In the genomic region with DNA sequence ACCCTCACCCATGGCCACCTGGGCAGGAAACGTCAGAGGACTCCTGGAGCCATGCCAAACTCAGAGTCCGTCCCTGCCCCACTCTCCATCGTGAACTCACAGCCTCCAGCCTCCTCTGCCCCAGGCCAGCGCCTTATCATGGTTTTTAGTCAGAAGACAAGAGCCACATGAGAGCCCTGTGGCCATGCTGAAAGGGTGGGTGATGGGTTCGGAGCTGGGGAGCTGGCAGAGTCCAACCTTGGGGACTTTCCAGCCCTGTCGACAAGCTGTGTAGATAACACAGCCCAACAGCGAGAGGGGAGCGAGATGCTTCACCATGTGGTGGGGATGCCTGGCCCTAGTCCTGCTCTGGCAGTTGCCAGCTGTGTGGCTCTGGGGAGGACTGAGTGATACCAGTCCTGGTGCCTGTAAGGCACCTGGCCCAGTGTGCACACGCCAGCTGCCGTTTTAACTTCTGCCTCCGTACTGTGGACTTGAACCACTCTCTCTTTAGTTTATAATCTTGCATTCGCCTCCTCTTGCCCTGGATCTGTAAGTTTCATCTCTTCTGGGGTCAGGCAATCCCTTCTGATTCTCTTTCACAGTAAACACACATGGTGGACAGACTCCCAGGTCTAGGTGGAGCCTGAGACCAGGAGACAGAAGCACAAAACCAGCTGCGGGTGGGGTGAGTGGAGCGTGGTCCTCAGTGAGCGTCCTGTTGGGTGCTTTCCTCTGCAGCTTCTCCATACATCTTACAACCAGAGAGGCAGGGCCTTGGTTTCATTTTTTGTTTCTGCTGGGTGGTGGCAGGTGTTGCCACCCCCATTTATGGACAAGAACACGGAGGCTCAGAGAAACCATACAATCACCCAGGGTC, we compare ENCODE assay signal across 9 cellular contexts. TPM values are rescaled to one million over a fixed set of nuclear protein-coding genes. Genes with fewer than 3 reads are reported as not detected.
A peak's percentile ranks its signal among the peaks of the same experiment; 100 is the strongest.
DNase-seq lines count a peak whose midpoint lies in the region; ATAC-seq and TF ChIP-seq lines count a peak whose summit lies in the region.
"Had no signal": no experiment of that assay in that cellular context is flagged by ENCODE, and none has a peak within 500 bp of the region (broad histone marks: within the 10 kb centered on the region; RNA-seq: fewer than 3 reads in every experiment).

No MANE protein-coding gene starts in this region.

- no peak for TF ChIP-seq EP300 in esophagus muscularis mucosa (IDR thresholded peaks at IDR 0.05)

- peaks cover 17% of the 10 kb centered on the region for H3K4me1 ChIP-seq in stomach smooth muscle (ENCODE audit: control insufficient read depth, insufficient read depth, low read length)
- peaks cover 0 to 10% (median 6%) of the 10 kb centered on the region in 4 donors for H3K4me1 ChIP-seq in esophagus muscularis mucosa

- no peak overlapping the region for H3K9ac ChIP-seq in stomach smooth muscle (ENCODE audit: low read length in 2 of 2)

- peak; percentile 78 for ATAC-seq in HG02938 (IDR thresholded peaks at IDR 0.05; ENCODE audit: unreplicated experiment)
- ATAC-seq in activated T-cell treated with anti-CD3 and anti-CD28 coated beads, Interleukin-2, amount 50 U/mL, for 72 hours (replicated peaks in 1 of 2): peak; percentile 87 to 91

- peaks cover 48% of the 10 kb centered on the region for H3K4me1 Mint-ChIP-seq in activated T-cell treated with anti-CD3 and anti-CD28 coated beads, Interleukin-2, amount 50 U/mL, for 72 hours (ENCODE audit: low read depth)

- H3K27me3 Mint-ChIP-seq in activated T-cell treated with anti-CD3 and anti-CD28 coated beads, Interleukin-2, amount 50 U/mL, for 72 hours (ENCODE audit: low read depth): peaks cover 8% of the 10 kb centered on the region

- H3K9me3 ChIP-seq in stomach smooth muscle (ENCODE audit: control insufficient read depth in 2 of 2, low read length in 2 of 2) (peaks cover 8 to 10% of the 10 kb centered on the region in 2 donors), esophagus muscularis mucosa (peaks cover 0 to 9% (median 2%) of the 10 kb centered on the region in 4 donors)

- H3K9me3 Mint-ChIP-seq in activated T-cell treated with anti-CD3 and anti-CD28 coated beads, Interleukin-2, amount 50 U/mL, for 72 hours: peaks cover 2 to 8% of the 10 kb centered on the region in 2 donors

- intact Hi-C loops in esophagus muscularis mucosa (cut with DNase I): no loop called here

- peaks cover 12 to 18% of the 10 kb centered on the region in 2 donors for H3K36me3 ChIP-seq in stomach smooth muscle (ENCODE audit: control insufficient read depth in 2 of 2, insufficient read depth in 2 of 2, low read length in 2 of 2)
- H3K36me3 ChIP-seq in esophagus muscularis mucosa: peaks cover 6 to 28% (median 15%) of the 10 kb centered on the region in 4 donors

- TF ChIP-seq CTCF in esophagus muscularis mucosa (IDR thresholded peaks at IDR 0.05): no peak

- H3K4me3 ChIP-seq in stomach smooth muscle (ENCODE audit: low read length in 2 of 2) (no peak overlapping the region), esophagus muscularis mucosa (no peak overlapping the region)

- peak overlapping the region; percentile 71 to 83 for H3K4me3 Mint-ChIP-seq in activated T-cell treated with anti-CD3 and anti-CD28 coated beads, Interleukin-2, amount 50 U/mL, for 72 hours
- H3K4me3 Mint-ChIP-seq: CD14-positive monocyte had no signal

- H3K27me3 ChIP-seq in stomach smooth muscle (ENCODE audit: control insufficient read depth in 1 of 2, insufficient read depth in 2 of 2, low read length in 2 of 2) (no peaks in the 10 kb centered on the region), esophagus muscularis mucosa (no peaks in the 10 kb centered on the region)

- 83% methylated on average over 12 of the region's 16 CpGs for WGBS in esophagus muscularis mucosa

- DNase-seq in activated gamma-delta T cell treated with Interleukin-2 at 50 U/mL for 16 hours (peak; percentile 54), activated gamma-delta T cell (lab: John Stamatoyannopoulos, UW) (no peak), esophagus muscularis mucosa (ENCODE audit: extremely low spot score) (no peak), DMS79 (lab: John Stamatoyannopoulos, UW) (no peak), NOMO-1 (lab: John Stamatoyannopoulos, UW; ENCODE audit: unreplicated experiment in 2 of 2) (no peak)
- DNase-seq in activated T-cell treated with anti-CD3 and anti-CD28 coated beads, Interleukin-2, amount 50 U/mL, for 72 hours: peak; percentile 43 to 64

- peak overlapping the region; percentile 45 for H3K27ac Mint-ChIP-seq in activated T-cell treated with anti-CD3 and anti-CD28 coated beads, Interleukin-2, amount 50 U/mL, for 72 hours

- TF ChIP-seq POLR2A in esophagus muscularis mucosa (IDR thresholded peaks at IDR 0.05; ENCODE audit: low read depth): no peak

- H3K27ac ChIP-seq in stomach smooth muscle (ENCODE audit: low read length): peak overlapping the region; percentile 55
- no peak overlapping the region for H3K27ac ChIP-seq in esophagus muscularis mucosa (replicated peaks in 1 of 4)

- H3K36me3 Mint-ChIP-seq in activated T-cell treated with anti-CD3 and anti-CD28 coated beads, Interleukin-2, amount 50 U/mL, for 72 hours (ENCODE audit: insufficient read depth in 2 of 2): peaks cover 14 to 15% of the 10 kb centered on the region in 2 donors

RNA-seq across cellular contexts. Expression of a gene that starts 55.3 kb away (rescaled TPM):
- total RNA-seq in activated T-cell treated with anti-CD3 and anti-CD28 coated beads, Interleukin-2, amount 50 U/mL, for 72 hours: 10 to 100 TPM; 33.6 to 36.3 TPM
- 10 to 100 TPM; 10.6 to 20.0 (median 13.1) TPM for total RNA-seq in esophagus muscularis mucosa

Comparison
In these comparisons a context has a peak if more than half of its experiments do, and no peak if none do; other contexts are left out.
1. DNase-seq: peak in activated gamma-delta T cell treated with Interleukin-2 at 50 U/mL for 16 hours (single experiment) and activated T-cell treated with anti-CD3 and anti-CD28 coated beads, Interleukin-2, amount 50 U/mL, for 72 hours (2 of 2); none in activated gamma-delta T cell (single experiment), esophagus muscularis mucosa (single experiment), DMS79 (single experiment) and NOMO-1 (0 of 2).